7 cellular contexts compared by ENCODE assay signal in genomic region chr11:45846974-45847907, GRCh38. TPM values are rescaled to one million over a fixed set of nuclear protein-coding genes. Genes with fewer than 3 reads are reported as not detected.
DNase-seq lines count a peak whose midpoint lies in the region; ATAC-seq, FAIRE-seq and TF ChIP-seq lines count a peak whose summit lies in the region.

Gene CRY2, plus strand, starts transcription at chr11:45847475. Its CDS starts 16 bp downstream, at chr11:45847491.

- TF ChIP-seq CTCF in astrocyte of the cerebellum (IDR thresholded peaks at IDR 0.05; ENCODE audit: low read depth, low read length, missing control alignments) = no peak

- peak within 1 kb of the TSS; percentile 58 for H3K4me3 ChIP-seq in astrocyte of the cerebellum (ENCODE audit: low read depth, low read length)

- peak; percentile 86 for ATAC-seq in HG02981 (IDR thresholded peaks at IDR 0.05; ENCODE audit: unreplicated experiment)

- peak; percentile 94 for FAIRE-seq in GM18507 (lab: Jason Lieb, UNC)

- in situ Hi-C loops in astrocyte of the cerebellum (cut with HindIII; ENCODE audit: low sequenced_read_pairs) = no loop called here

- DNase-seq in GM18507 (ENCODE audit: extremely low spot score, insufficient read length, low read depth) (peak; percentile 93), NCI-H2029 treated with DMSO at 0.1 percent for 48 hours (lab: John Stamatoyannopoulos, UW) (peak; percentile 82), T-helper 9 cell (peak; percentile 99), astrocyte of the cerebellum (ENCODE audit: low read depth) (peak; percentile 95), hepatic stellate cell (ENCODE audit: low spot score) (peak; percentile 97), renal cortical epithelial cell (ENCODE audit: low read depth) (peak; percentile 88)

RNA-seq across cellular contexts. Expression of gene CRY2, which starts in this region (rescaled TPM):
- total RNA-seq in renal cortical epithelial cell = 5.4 and 14.4 TPM in 2 replicates

Comparison
In these comparisons a context has a peak if more than half of its experiments do, and no peak if none do; other contexts are left out.
1. Peak in every context shown above with its lines: DNase-seq, ATAC-seq and H3K4me3 ChIP-seq.